8 cellular contexts compared by ENCODE assay signal in genomic region chr21:32278068-32278467, GRCh38. TPM values are rescaled to one million over a fixed set of nuclear protein-coding genes. Genes with fewer than 3 reads are reported as not detected.
DNase-seq lines count a peak whose midpoint lies in the region; ATAC-seq, FAIRE-seq and TF ChIP-seq lines count a peak whose summit lies in the region.

No MANE protein-coding gene starts in this region.

- H4K20me1 ChIP-seq in OCI-LY7 (ENCODE audit: insufficient read depth, low read length) (no peaks in the 10 kb centered on the region), H1 (replicated peaks in 1 of 2; ENCODE audit: control insufficient read depth in 1 of 2, insufficient read depth in 2 of 2, low read length in 2 of 2) (no peaks in the 10 kb centered on the region)

- H3K56ac ChIP-seq in H1 (replicated peaks; ENCODE audit: insufficient read length, low read depth, low read length), result no peak overlapping the region

- no peak for TF ChIP-seq EP300 in H1 (IDR thresholded peaks at IDR 0.05; ENCODE audit: borderline replicate concordance in 1 of 2, low read depth in 2 of 2, low read length in 2 of 2)

- H3K79me2 ChIP-seq in OCI-LY7 (ENCODE audit: insufficient read depth, low read depth, low read length) (peaks cover 35% of the 10 kb centered on the region), H1 (ENCODE audit: control insufficient read depth in 1 of 2, insufficient read depth in 2 of 2, low read length in 2 of 2) (peaks cover 3 to 30% of the 10 kb centered on the region in 2 experiments)

- H3K14ac ChIP-seq in H1 (ENCODE audit: insufficient read length) (no peak overlapping the region), neuronal stem cell (ENCODE audit: low read length) (no peak overlapping the region)

- TF ChIP-seq CTCF in left ventricle myocardium inferior (IDR thresholded peaks at IDR 0.05; ENCODE audit: borderline replicate concordance), result no peak
- TF ChIP-seq CTCF in OCI-LY7 (conservative IDR thresholded peaks at IDR 0.05; ENCODE audit: low read length), result no peak
- no peak for TF ChIP-seq CTCF in H1 (IDR thresholded peaks at IDR 0.05; ENCODE audit: control extremely low read depth in 1 of 3, insufficient read depth in 1 of 3, low read depth in 1 of 3, low read length in 3 of 3)

- DNase-seq in left ventricle myocardium inferior (no peak), Right ventricle myocardium superior (no peak), OCI-LY7 (ENCODE audit: low spot score) (peak; percentile 51), H1 (ENCODE audit: low read depth in 1 of 2, low spot score in 2 of 2) (no peak), neuronal stem cell (ENCODE audit: low spot score) (no peak), T1000 (lab: John Stamatoyannopoulos, UW) (no peak), COLO829 (ENCODE audit: low spot score) (no peak)

- H2AK5ac ChIP-seq in H1 (ENCODE audit: low read depth, low read length) (no peak overlapping the region), neuronal stem cell (ENCODE audit: low read depth, low read length) (no peak overlapping the region)

- 31% methylated on average over 4 of the region's 6 CpGs; no CpG with 5 or more reads in 1 of the 2 experiments for WGBS in H1 (ENCODE audit: extremely low coverage in 1 of 2, insufficient coverage in 1 of 2, insufficient read length in 1 of 2, insufficient replicate concordance in 2 of 2, low coverage in 1 of 2, low lambda C conversion rate in 2 of 2, missing lambda C conversion rate in 1 of 2), 2 experiments
- WGBS in neuronal stem cell (ENCODE audit: extremely low coverage in 2 of 2, insufficient read length in 2 of 2, insufficient replicate concordance in 1 of 2), 2 donors, result no CpG with 5 or more reads among the region's 6 CpGs

- H4K91ac ChIP-seq in H1 (replicated peaks; ENCODE audit: insufficient read length, low read length) (no peak overlapping the region), neuronal stem cell (ENCODE audit: low read depth, low read length, poor library complexity) (no peak overlapping the region)

- H2AFZ ChIP-seq in OCI-LY7 (ENCODE audit: low read length), result peak overlapping the region; percentile 74; the same call in 1 of the 2 replicates
- H2AFZ ChIP-seq in H1 (ENCODE audit: low read length), result no peak overlapping the region
- peak overlapping the region; percentile 95 for H2AFZ ChIP-seq in neuronal stem cell (ENCODE audit: low read length)

- BruUV-seq in OCI-LY7 (replicated peaks; lab: Mats Ljungman, UMichigan), result no TSS peak

- H3K4me2 ChIP-seq in OCI-LY7 (ENCODE audit: low read length) (peak overlapping the region; percentile 74), H1 (ENCODE audit: insufficient read depth in 1 of 2, low read depth in 2 of 2, low read length in 2 of 2) (peak overlapping the region; percentile 70 to 76), neuronal stem cell (ENCODE audit: insufficient read depth, low read length, poor library complexity, severe bottlenecking) (peak overlapping the region; percentile 68)

- H2BK120ac ChIP-seq in H1 (replicated peaks; ENCODE audit: low read depth, low read length), result no peak overlapping the region
- H2BK120ac ChIP-seq in neuronal stem cell (ENCODE audit: low read depth, low read length), result no peak overlapping the region

- intact Hi-C loops in left ventricle myocardium inferior (cut with micrococcal nuclease) (no loop called here), Right ventricle myocardium superior (cut with DNase I) (no loop called here), OCI-LY7 (cut with micrococcal nuclease; ENCODE audit: unreplicated experiment) (loop anchor here (2.0 to 5.0 kb wide), 5 partner anchors 115 to 546 kb away; partner anchors contain the start of genes CFAP298, SCAF4 and URB1)

- no peak for ATAC-seq in Right ventricle myocardium superior (ENCODE audit: poor library complexity)
- ATAC-seq in GM19023 (IDR thresholded peaks at IDR 0.05; ENCODE audit: unreplicated experiment), result no peak

- no peaks in the 10 kb centered on the region for H3K9me2 ChIP-seq in OCI-LY7 (ENCODE audit: insufficient read depth, low read length)

- H3K9me3 ChIP-seq in left ventricle myocardium inferior (replicated peaks), result no peaks in the 10 kb centered on the region
- no peaks in the 10 kb centered on the region for H3K9me3 ChIP-seq in OCI-LY7 (ENCODE audit: low read length)
- no peaks in the 10 kb centered on the region for H3K9me3 ChIP-seq in H1 (ENCODE audit: insufficient read depth in 2 of 2, low read depth in 1 of 2, low read length in 1 of 2)
- no peaks in the 10 kb centered on the region for H3K9me3 ChIP-seq in neuronal stem cell (replicated peaks in 1 of 2; ENCODE audit: control insufficient read depth in 2 of 2, insufficient read depth in 1 of 2, low read depth in 1 of 2, low read length in 2 of 2)

- H3K18ac ChIP-seq in H1 (ENCODE audit: extremely low read depth, low read length) (no peak overlapping the region), neuronal stem cell (ENCODE audit: low read length) (no peak overlapping the region)

- H3K23ac ChIP-seq in H1 (ENCODE audit: insufficient read length) (no peak overlapping the region), neuronal stem cell (ENCODE audit: low read depth, low read length, poor library complexity) (no peak overlapping the region)

- H3K79me1 ChIP-seq in H1 (ENCODE audit: low read depth, low read length) (0 out of 2 replicates have a peak, but pooled peaks cover 2% of the 10 kb centered on the region), neuronal stem cell (ENCODE audit: low read depth, low read length) (no peaks in the 10 kb centered on the region)

- H3K23me2 ChIP-seq in H1 (ENCODE audit: low read depth, low read length), result no peaks in the 10 kb centered on the region; the same call in none of the 2 replicates

- H3K27ac ChIP-seq in left ventricle myocardium inferior (replicated peaks), result no peak overlapping the region
- H3K27ac ChIP-seq in OCI-LY7 (ENCODE audit: low read depth, low read length, poor library complexity, severe bottlenecking), result peak overlapping the region; percentile 80
- no peak overlapping the region for H3K27ac ChIP-seq in H1 (ENCODE audit: low read depth, low read length)
- H3K27ac ChIP-seq in neuronal stem cell (replicated peaks; ENCODE audit: low read length), result no peak overlapping the region

- CTCF ChIA-PET in OCI-LY7 (lab: Charles Lee; ENCODE audit: unreplicated experiment) (no interaction called here), H1 (lab: Charles Lee; ENCODE audit: partially characterized antibody) (no interaction called here)

- H2BK15ac ChIP-seq in H1 (ENCODE audit: low read length) (no peak overlapping the region), neuronal stem cell (ENCODE audit: low read length) (no peak overlapping the region)

- no peak for TF ChIP-seq POLR2A in H1 (IDR thresholded peaks at IDR 0.05; ENCODE audit: control extremely low read depth in 1 of 2, low read depth in 2 of 2, low read length in 2 of 2)

- H3K4me3 ChIP-seq in left ventricle myocardium inferior, result peak overlapping the region; percentile 94
- H3K4me3 ChIP-seq in OCI-LY7 (ENCODE audit: low read depth, low read length, poor library complexity, severe bottlenecking), result peak overlapping the region; percentile 90
- peak overlapping the region; percentile 66 to 96 (median 92) for H3K4me3 ChIP-seq in H1 (ENCODE audit: extremely low read depth in 1 of 4, insufficient read depth in 2 of 4, low read depth in 3 of 4, low read length in 4 of 4)
- H3K4me3 ChIP-seq in neuronal stem cell (ENCODE audit: low read length in 2 of 2), result peak overlapping the region; percentile 84 to 96

- H2BK5ac ChIP-seq in H1 (ENCODE audit: low read depth, low read length) (no peak overlapping the region), neuronal stem cell (ENCODE audit: low read length) (no peak overlapping the region)

- no peak for FAIRE-seq in H1 (lab: Jason Lieb, UNC)

- H3K27me3 ChIP-seq in left ventricle myocardium inferior (ENCODE audit: low read depth) (no peaks in the 10 kb centered on the region), H1 (replicated peaks in 1 of 4; ENCODE audit: control insufficient read depth in 3 of 4, extremely low read depth in 1 of 4, insufficient read depth in 3 of 4, low read length in 3 of 4) (no peaks in the 10 kb centered on the region), neuronal stem cell (ENCODE audit: control insufficient read depth in 3 of 3, insufficient read depth in 3 of 3, low read depth in 1 of 3, low read length in 3 of 3) (no peaks in the 10 kb centered on the region)

- no peak overlapping the region for H4K5ac ChIP-seq in H1 (ENCODE audit: insufficient read length, low read depth, low read length)

- peak overlapping the region in 3 of 4 experiments; percentile 58 to 79 (median 64); a peak in 4 of 7 replicates for H3K9ac ChIP-seq in H1 (replicated peaks in 1 of 4; ENCODE audit: extremely low read depth in 1 of 4, low read depth in 3 of 4, low read length in 3 of 4)
- no peak overlapping the region for H3K9ac ChIP-seq in neuronal stem cell (ENCODE audit: low read depth, low read length, poor library complexity)

- H3K4me1 ChIP-seq in left ventricle myocardium inferior (peaks cover 26% of the 10 kb centered on the region), OCI-LY7 (ENCODE audit: insufficient read depth, low read length, poor library complexity, severe bottlenecking) (peaks cover 23% of the 10 kb centered on the region), H1 (replicated peaks in 1 of 4; ENCODE audit: control insufficient read depth in 3 of 4, insufficient read depth in 4 of 4, low read length in 3 of 4) (peaks cover 0 to 2% (median 0%) of the 10 kb centered on the region in 4 experiments; a peak in 4 of 7 replicates), neuronal stem cell (ENCODE audit: control insufficient read depth in 2 of 2, insufficient read depth in 1 of 2, low read depth in 1 of 2, low read length in 2 of 2) (peaks cover 2 to 4% of the 10 kb centered on the region in 2 donors)

- H4K8ac ChIP-seq in H1 (ENCODE audit: extremely low read depth, insufficient read depth, low read length), result no peak overlapping the region
- H4K8ac ChIP-seq in neuronal stem cell (ENCODE audit: low read depth, low read length), result no peak overlapping the region

- H2BK20ac ChIP-seq in H1 (ENCODE audit: low read length), result no peak overlapping the region

- no peak for TF ChIP-seq RAD21 in H1 (IDR thresholded peaks at IDR 0.05 in 1 of 2, conservative IDR thresholded peaks at IDR 0.05 in 1 of 2; ENCODE audit: low read depth in 2 of 2, low read length in 2 of 2)

- peaks cover 16% of the 10 kb centered on the region for H3K36me3 ChIP-seq in left ventricle myocardium inferior
- H3K36me3 ChIP-seq in OCI-LY7 (ENCODE audit: insufficient read depth, low read length), result peaks cover 21% of the 10 kb centered on the region
- H3K36me3 ChIP-seq in H1 (ENCODE audit: control insufficient read depth in 2 of 4, insufficient read depth in 4 of 4, low read length in 3 of 4), result peaks cover 0 to 11% (median 3%) of the 10 kb centered on the region in 4 experiments; a peak in 6 of 8 replicates
- peaks cover 4 to 26% of the 10 kb centered on the region in 2 donors for H3K36me3 ChIP-seq in neuronal stem cell (replicated peaks in 1 of 2; ENCODE audit: control insufficient read depth in 2 of 2, insufficient read depth in 2 of 2, low read length in 2 of 2)

- H2BK12ac ChIP-seq in H1 (ENCODE audit: low read depth, low read length) (no peak overlapping the region), neuronal stem cell (ENCODE audit: low read length) (no peak overlapping the region)

- POLR2A ChIA-PET in OCI-LY7 (lab: Charles Lee), result no interaction called here
- POLR2A ChIA-PET in H1 (lab: Charles Lee; ENCODE audit: partially characterized antibody), result no interaction called here

- H3K4ac ChIP-seq in H1 (replicated peaks; ENCODE audit: insufficient read length, low read depth, low read length), result no peak overlapping the region
- H3K4ac ChIP-seq in neuronal stem cell (ENCODE audit: low read length), result no peak overlapping the region

RNA-seq across cellular contexts. Expression of gene MIS18A, which starts 0.8 kb away (rescaled TPM):
- total RNA-seq in left ventricle myocardium inferior, result 3.2 TPM
- 2.8 TPM for total RNA-seq in Right ventricle myocardium superior
- total RNA-seq in OCI-LY7 (2014; rRNA removed; shearing (Covaris generic)), result 25.2 and 31.7 TPM in 2 replicates
- 48.5 and 53.0 TPM in 2 replicates for total RNA-seq in OCI-LY7 (2022)
- total RNA-seq in H1 (2021; fragmentation: NEBNext Ultra II Directional; extraction: Animal tissue kit (Norgen Biotek cat#: 25700)), result 53.0 and 59.6 TPM in 2 replicates
- polyA plus RNA-seq in H1 (2011; rRNA removed), result 28.6 and 28.9 TPM in 2 replicates
- 52.1 TPM for polyA plus RNA-seq in H1 (2011; cell fraction: cytosol; rRNA removed)
- polyA plus RNA-seq in H1 (2011; cell fraction: nucleus; rRNA removed), result 13.5 TPM
- 31.0 to 40.4 TPM (median 34.6 TPM) in 4 replicates for polyA plus RNA-seq in H1 (2012, experiment 1 of 2)
- polyA plus RNA-seq in H1 (2012, experiment 2 of 2), result 11.6 TPM
- 66.9 TPM for polyA plus RNA-seq in H1 (2013, experiment 1 of 2)
- polyA plus RNA-seq in H1 (2013, experiment 2 of 2), result 66.8 TPM
- 4.9 and 7.3 TPM in 2 replicates for polyA minus RNA-seq in H1 (2011; rRNA and poly(A)+ RNA removed)
- polyA minus RNA-seq in H1 (2011; cell fraction: cytosol; rRNA and poly(A)+ RNA removed), result 8.8 TPM
- 7.1 TPM for polyA minus RNA-seq in H1 (2011; cell fraction: nucleus; rRNA and poly(A)+ RNA removed)
- polyA plus RNA-seq in neuronal stem cell (2013, experiment 1 of 2), result 66.0 TPM
- polyA plus RNA-seq in neuronal stem cell (2013, experiment 2 of 2), result 68.0 TPM

RNA-seq across cellular contexts. Expression of gene MRAP, which starts 20.6 kb away (rescaled TPM):
- total RNA-seq in left ventricle myocardium inferior, result not detected
- 0.56 TPM for total RNA-seq in Right ventricle myocardium superior
- total RNA-seq in OCI-LY7 (2014; rRNA removed; shearing (Covaris generic)), result not detected in 2 replicates
- total RNA-seq in OCI-LY7 (2022), result not detected in 2 replicates
- total RNA-seq in H1 (2021; fragmentation: NEBNext Ultra II Directional; extraction: Animal tissue kit (Norgen Biotek cat#: 25700)), result not detected in 2 replicates
- not detected in 2 replicates for polyA plus RNA-seq in H1 (2011; rRNA removed)
- polyA plus RNA-seq in H1 (2011; cell fraction: cytosol; rRNA removed), result not detected
- polyA plus RNA-seq in H1 (2011; cell fraction: nucleus; rRNA removed), result not detected
- polyA plus RNA-seq in H1 (2012, experiment 1 of 2), result not detected in 4 replicates
- not detected for polyA plus RNA-seq in H1 (2012, experiment 2 of 2)
- not detected for polyA plus RNA-seq in H1 (2013, experiment 1 of 2)
- not detected for polyA plus RNA-seq in H1 (2013, experiment 2 of 2)
- not detected in 2 replicates for polyA minus RNA-seq in H1 (2011; rRNA and poly(A)+ RNA removed)
- polyA minus RNA-seq in H1 (2011; cell fraction: cytosol; rRNA and poly(A)+ RNA removed), result not detected
- not detected for polyA minus RNA-seq in H1 (2011; cell fraction: nucleus; rRNA and poly(A)+ RNA removed)
- not detected for polyA plus RNA-seq in neuronal stem cell (2013, experiment 1 of 2)
- polyA plus RNA-seq in neuronal stem cell (2013, experiment 2 of 2), result not detected
